Comparison of ENCODE assay signal across 22 cellular contexts in the genomic region with DNA sequence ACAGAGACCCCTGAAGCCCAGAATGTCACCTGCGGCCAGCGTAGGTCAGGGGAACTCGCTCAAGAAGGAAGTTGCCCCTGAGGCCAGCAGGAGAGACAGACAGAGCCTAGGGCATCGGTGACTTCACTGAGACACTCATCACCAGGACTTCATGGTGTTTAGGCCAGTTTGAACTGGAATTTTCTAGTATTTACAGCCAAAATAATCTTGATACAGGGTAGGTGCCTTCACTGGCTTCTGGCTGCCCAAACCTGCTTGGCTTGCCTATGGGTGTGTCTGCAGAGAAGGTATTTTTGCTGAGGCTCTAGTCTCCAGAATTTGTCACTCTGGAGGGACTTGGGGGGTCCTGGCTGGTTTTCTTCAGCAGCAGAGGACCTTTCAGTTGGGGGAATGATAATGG.
DNase-seq lines count a peak whose midpoint lies in the region; ATAC-seq, FAIRE-seq and TF ChIP-seq lines count a peak whose summit lies in the region.
"Had no signal": no experiment of that assay in that cellular context is flagged by ENCODE, and none has a peak within 500 bp of the region (broad histone marks: within the 10 kb centered on the region; RNA-seq: fewer than 3 reads in every experiment).

No MANE protein-coding gene starts in this region.

- no peak for TF ChIP-seq RAD21 in A549 (conservative IDR thresholded peaks at IDR 0.05 in 1 of 2, IDR thresholded peaks at IDR 0.05 in 1 of 2)

- peaks cover 34% of the 10 kb centered on the region for H3K4me1 ChIP-seq in A549
- peaks cover 78% of the 10 kb centered on the region for H3K4me1 ChIP-seq in suprapubic skin
- peaks cover 0 to 5% of the 10 kb centered on the region in 2 donors for H3K4me1 ChIP-seq in ascending aorta

- no peak for TF ChIP-seq EP300 in A549 (IDR thresholded peaks at IDR 0.05)
- no peak for TF ChIP-seq EP300 in suprapubic skin (IDR thresholded peaks at IDR 0.05)

- TF ChIP-seq CTCF in A549 (IDR thresholded peaks at IDR 0.05) (no peak), epithelial cell of esophagus (IDR thresholded peaks at IDR 0.05; ENCODE audit: insufficient read depth, low read depth, low read length, missing control alignments) (no peak), suprapubic skin (IDR thresholded peaks at IDR 0.05) (no peak), ascending aorta (IDR thresholded peaks at IDR 0.05) (no peak)

- POLR2A ChIA-PET in A549 (lab: Yijun Ruan, JAX): no interaction called here

- no peak for TF ChIP-seq POLR2A in A549 (IDR thresholded peaks at IDR 0.05; ENCODE audit: low read length)
- TF ChIP-seq POLR2A in suprapubic skin (IDR thresholded peaks at IDR 0.05): no peak

- H3K9me3 ChIP-seq in A549 (no peaks in the 10 kb centered on the region), suprapubic skin (no peaks in the 10 kb centered on the region), ascending aorta (no peaks in the 10 kb centered on the region)
- H3K9me3 ChIP-seq: SJSA1 had no signal

- no peak for FAIRE-seq in A549 (lab: Jason Lieb, UNC)
- FAIRE-seq: G401.6, GM19239, H1, RCC 7860 had no signal

- H3K27me3 ChIP-seq in suprapubic skin: no peaks in the 10 kb centered on the region
- no peaks in the 10 kb centered on the region for H3K27me3 ChIP-seq in ascending aorta
- H3K27me3 ChIP-seq: SJSA1 had no signal

- H3K36me3 ChIP-seq in suprapubic skin: no peaks in the 10 kb centered on the region
- H3K36me3 ChIP-seq in ascending aorta: no peaks in the 10 kb centered on the region
- H3K36me3 ChIP-seq: SJSA1 had no signal

- intact Hi-C loops in ascending aorta (cut with DNase I): no loop called here

- WGBS in A549 (ENCODE audit: missing lambda C conversion rate): 100% methylated on average over 1 of the region's 4 CpGs
- 49% methylated on average over 4 of the region's 4 CpGs for WGBS in suprapubic skin

- ATAC-seq in A549 (no peak), GM21526 (IDR thresholded peaks at IDR 0.05; ENCODE audit: low FRiP score, unreplicated experiment) (no peak), HG02623 (IDR thresholded peaks at IDR 0.05; ENCODE audit: unreplicated experiment) (no peak)
- ATAC-seq: CD8-positive, alpha-beta T cell; Right ventricle myocardium inferior had no signal

- H3K4me3 ChIP-seq in A549: no peak overlapping the region
- no peak overlapping the region for H3K4me3 ChIP-seq in epithelial cell of esophagus (ENCODE audit: low read length)
- H3K4me3 ChIP-seq in suprapubic skin: no peak overlapping the region
- H3K4me3 ChIP-seq in ascending aorta: no peak overlapping the region
- H3K4me3 ChIP-seq: SJSA1 had no signal

- H3K27ac ChIP-seq in A549 (peak overlapping the region; percentile 45 to 77; a peak in 5 of 6 replicates), suprapubic skin (peak overlapping the region; percentile 77), ascending aorta (no peak overlapping the region)
- H3K27ac ChIP-seq: SJSA1 had no signal

- DNase-seq in A549 (ENCODE audit: low read depth in 1 of 2, low spot score in 1 of 2): no peak
- peak; percentile 39 for DNase-seq in epithelial cell of esophagus (ENCODE audit: low read depth)
- peak; percentile 81 for DNase-seq in mesenteric fat pad (ENCODE audit: low spot score)
- peak in 1 of 2 donors; percentile 44 for DNase-seq in suprapubic skin (ENCODE audit: low spot score in 2 of 2)
- DNase-seq in DMS79 (lab: John Stamatoyannopoulos, UW): no peak
- DNase-seq in ascending aorta (ENCODE audit: low spot score in 2 of 2): no peak
- DNase-seq: 8988T; AML-193; C1 segment of cervical spinal cord; CD8-positive, alpha-beta T cell; Karpas-422; NCI-H187; NCI-H446; NCI-H526 had no signal

- CTCF ChIA-PET in A549 (lab: Yijun Ruan, JAX): interaction anchor here (1.6 kb wide), 1 partner anchor 10 kb away, joined by 3 read pairs; no protein-coding TSS in a partner anchor

- H3K4me2 ChIP-seq in A549: no peak overlapping the region

TF ChIP-seq in A549, 52 proteins besides CTCF, POLR2A, EP300 and RAD21:
- TF ChIP-seq, protein P1, sequence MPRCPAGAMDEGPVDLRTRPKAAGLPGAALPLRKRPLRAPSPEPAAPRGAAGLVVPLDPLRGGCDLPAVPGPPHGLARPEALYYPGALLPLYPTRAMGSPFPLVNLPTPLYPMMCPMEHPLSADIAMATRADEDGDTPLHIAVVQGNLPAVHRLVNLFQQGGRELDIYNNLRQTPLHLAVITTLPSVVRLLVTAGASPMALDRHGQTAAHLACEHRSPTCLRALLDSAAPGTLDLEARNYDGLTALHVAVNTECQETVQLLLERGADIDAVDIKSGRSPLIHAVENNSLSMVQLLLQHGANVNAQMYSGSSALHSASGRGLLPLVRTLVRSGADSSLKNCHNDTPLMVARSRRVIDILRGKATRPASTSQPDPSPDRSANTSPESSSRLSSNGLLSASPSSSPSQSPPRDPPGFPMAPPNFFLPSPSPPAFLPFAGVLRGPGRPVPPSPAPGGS (IDR thresholded peaks at IDR 0.05): no peak
- no peak for TF ChIP-seq NFE2L2 (conservative IDR thresholded peaks at IDR 0.05; ENCODE audit: low read length)
- TF ChIP-seq MAFK (IDR thresholded peaks at IDR 0.05; ENCODE audit: partially characterized antibody): no peak
- TF ChIP-seq, protein P2, sequence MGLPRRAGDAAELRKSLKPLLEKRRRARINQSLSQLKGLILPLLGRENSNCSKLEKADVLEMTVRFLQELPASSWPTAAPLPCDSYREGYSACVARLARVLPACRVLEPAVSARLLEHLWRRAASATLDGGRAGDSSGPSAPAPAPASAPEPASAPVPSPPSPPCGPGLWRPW (IDR thresholded peaks at IDR 0.05): no peak
- no peak for TF ChIP-seq JUNB (IDR thresholded peaks at IDR 0.05)
- TF ChIP-seq, protein P3, sequence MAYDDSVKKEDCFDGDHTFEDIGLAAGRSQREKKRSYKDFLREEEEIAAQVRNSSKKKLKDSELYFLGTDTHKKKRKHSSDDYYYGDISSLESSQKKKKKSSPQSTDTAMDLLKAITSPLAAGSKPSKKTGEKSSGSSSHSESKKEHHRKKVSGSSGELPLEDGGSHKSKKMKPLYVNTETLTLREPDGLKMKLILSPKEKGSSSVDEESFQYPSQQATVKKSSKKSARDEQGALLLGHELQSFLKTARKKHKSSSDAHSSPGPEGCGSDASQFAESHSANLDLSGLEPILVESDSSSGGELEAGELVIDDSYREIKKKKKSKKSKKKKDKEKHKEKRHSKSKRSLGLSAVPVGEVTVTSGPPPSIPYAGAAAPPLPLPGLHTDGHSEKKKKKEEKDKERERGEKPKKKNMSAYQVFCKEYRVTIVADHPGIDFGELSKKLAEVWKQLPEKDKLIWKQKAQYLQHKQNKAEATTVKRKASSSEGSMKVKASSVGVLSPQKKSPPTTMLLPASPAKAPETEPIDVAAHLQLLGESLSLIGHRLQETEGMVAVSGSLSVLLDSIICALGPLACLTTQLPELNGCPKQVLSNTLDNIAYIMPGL (CRISPR knock-in tag; IDR thresholded peaks at IDR 0.05; ENCODE audit: borderline replicate concordance): no peak
- no peak for TF ChIP-seq ZSCAN20 (CRISPR knock-in tag; IDR thresholded peaks at IDR 0.05)
- TF ChIP-seq, protein P4, sequence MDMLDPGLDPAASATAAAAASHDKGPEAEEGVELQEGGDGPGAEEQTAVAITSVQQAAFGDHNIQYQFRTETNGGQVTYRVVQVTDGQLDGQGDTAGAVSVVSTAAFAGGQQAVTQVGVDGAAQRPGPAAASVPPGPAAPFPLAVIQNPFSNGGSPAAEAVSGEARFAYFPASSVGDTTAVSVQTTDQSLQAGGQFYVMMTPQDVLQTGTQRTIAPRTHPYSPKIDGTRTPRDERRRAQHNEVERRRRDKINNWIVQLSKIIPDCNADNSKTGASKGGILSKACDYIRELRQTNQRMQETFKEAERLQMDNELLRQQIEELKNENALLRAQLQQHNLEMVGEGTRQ (IDR thresholded peaks at IDR 0.05): no peak
- no peak for TF ChIP-seq ZFP36 (IDR thresholded peaks at IDR 0.05; ENCODE audit: borderline replicate concordance, partially characterized antibody)
- TF ChIP-seq KDM1A (IDR thresholded peaks at IDR 0.05; ENCODE audit: low read depth): no peak
- no peak for TF ChIP-seq ZC3H11A (IDR thresholded peaks at IDR 0.05)
- no peak for TF ChIP-seq NPAS2 (CRISPR knock-in tag; IDR thresholded peaks at IDR 0.05; ENCODE audit: borderline replicate concordance)
- no peak for TF ChIP-seq RFX5 (IDR thresholded peaks at IDR 0.05)
- no peak for TF ChIP-seq HOXB13 (CRISPR knock-in tag; IDR thresholded peaks at IDR 0.05; ENCODE audit: low read depth)
- no peak for TF ChIP-seq TP53 (CRISPR knock-in tag; IDR thresholded peaks at IDR 0.05)
- no peak for TF ChIP-seq FOSB (CRISPR knock-in tag; IDR thresholded peaks at IDR 0.05)
- no peak for TF ChIP-seq CEBPB (IDR thresholded peaks at IDR 0.05)
- no peak for TF ChIP-seq KDM5A (IDR thresholded peaks at IDR 0.05)
- TF ChIP-seq POLR2AphosphoS2 (conservative IDR thresholded peaks at IDR 0.05; ENCODE audit: low read length): no peak
- no peak for TF ChIP-seq HEYL (CRISPR knock-in tag; IDR thresholded peaks at IDR 0.05)
TF ChIP-seq in A549: peak in this region for 0.

Comparison
In these comparisons a context has a peak if more than half of its experiments do, and no peak if none do; other contexts are left out.
1. DNase-seq: peak in epithelial cell of esophagus (single experiment) and mesenteric fat pad (single experiment); none in A549 (0 of 2), DMS79 (single experiment) and ascending aorta (0 of 2).
2. H3K27ac ChIP-seq: peak in A549 (2 of 2) and suprapubic skin (single experiment); none in ascending aorta (0 of 2).